8 cellular contexts compared by ENCODE assay signal in genomic region chr15:34986326-34987181, GRCh38. TPM values are rescaled to one million over a fixed set of nuclear protein-coding genes. Genes with fewer than 3 reads are reported as not detected.
DNase-seq lines count a peak whose midpoint lies in the region; ATAC-seq and TF ChIP-seq lines count a peak whose summit lies in the region.

No MANE protein-coding gene starts in this region.

- H3K27ac ChIP-seq in cingulate gyrus (ENCODE audit: low read depth, low read length) = peak overlapping the region; percentile 14

- TF ChIP-seq CTCF in BJ (IDR thresholded peaks at IDR 0.05; ENCODE audit: insufficient read depth, low read depth, low read length) = no peak

- peak overlapping the region; percentile 65 for H3K4me3 ChIP-seq in BJ (ENCODE audit: low read depth, low read length)

- H3K27me3 Mint-ChIP-seq in naive B cell = no peaks in the 10 kb centered on the region

- peaks cover 0 to 8% of the 10 kb centered on the region in 2 donors for H3K36me3 Mint-ChIP-seq in naive B cell

- peak overlapping the region; percentile 76 to 99 (median 97) for H3K27ac Mint-ChIP-seq in naive B cell

- no peaks in the 10 kb centered on the region for H3K27me3 ChIP-seq in BJ (ENCODE audit: control insufficient read depth, insufficient read depth, low read length)

- H3K4me3 Mint-ChIP-seq in naive B cell = peak overlapping the region; percentile 97 to 99 (median 98)

- no peak for ATAC-seq in naive B cell (ENCODE audit: low read depth in 2 of 2)

- peaks cover 15 to 39% (median 27%) of the 10 kb centered on the region in 3 donors for H3K4me1 Mint-ChIP-seq in naive B cell

- DNase-seq in BJ (ENCODE audit: low read depth) (no peak), KBM-7 (peak; percentile 14), naive B cell (no peak), GOT3 (lab: John Stamatoyannopoulos, UW) (no peak), NCI-H187 treated with DMSO at 0.1 percent for 48 hours (lab: John Stamatoyannopoulos, UW) (no peak), iPS-NIHi11 (ENCODE audit: low spot score) (no peak)
- no peak for DNase-seq in activated CD4-positive, CD25-positive, alpha-beta regulatory T cell treated with anti-CD3 and anti-CD28 coated beads, Interleukin-2, amount 50 U/mL, for 72 hours

- no peaks in the 10 kb centered on the region for H3K9me3 Mint-ChIP-seq in naive B cell

- CTCF ChIA-PET in BJ (lab: Yijun Ruan, JAX) = interaction anchor here (1.7 to 3.0 kb wide), 2 partner anchors 10 to 17 kb away, joined by 6 to 20 read pairs; partner anchors contain the start of gene AQR

- POLR2A ChIA-PET in BJ (lab: Charles Lee) = interaction anchor here (0.6 kb wide), 2 partner anchors 9 to 405 kb away, joined by 3 read pairs; no protein-coding TSS in a partner anchor

- 0 out of 2 replicates have a peak, but pooled peaks cover 2% of the 10 kb centered on the region for H3K36me3 ChIP-seq in BJ (ENCODE audit: control insufficient read depth, insufficient read depth, low read length)

- in situ Hi-C loops in KBM-7 (cut with MboI; ENCODE audit: low pct_unique_long_range_greater_than_20kb, low sequenced_read_pairs) = no loop called here

RNA-seq across cellular contexts. Expression of gene ZNF770, which starts 1.5 kb away (rescaled TPM):
- polyA plus RNA-seq in BJ (2011; rRNA removed) = 8.6 and 16.0 TPM in 2 replicates
- polyA minus RNA-seq in BJ (2011; rRNA and poly(A)+ RNA removed) = 10.5 and 10.8 TPM in 2 replicates
- 100 to 1,000 TPM in 5 of 6 donors, 10 to 100 TPM in 1; 67.4 to 180 (median 148) TPM for polyA plus RNA-seq in naive B cell (ENCODE audit: low read depth in 6 of 6)

RNA-seq across cellular contexts. Expression of gene AQR, which starts 17.0 kb away (rescaled TPM):
- 15.3 and 24.7 TPM in 2 replicates for polyA plus RNA-seq in BJ (2011; rRNA removed)
- polyA minus RNA-seq in BJ (2011; rRNA and poly(A)+ RNA removed) = 15.4 and 17.6 TPM in 2 replicates
- polyA plus RNA-seq in naive B cell (ENCODE audit: low read depth in 6 of 6) = 10 to 100 TPM in 4 of 6 donors, 1 to 10 TPM in 2; 6.3 to 16.6 (median 11.2) TPM
